In the genomic region with DNA sequence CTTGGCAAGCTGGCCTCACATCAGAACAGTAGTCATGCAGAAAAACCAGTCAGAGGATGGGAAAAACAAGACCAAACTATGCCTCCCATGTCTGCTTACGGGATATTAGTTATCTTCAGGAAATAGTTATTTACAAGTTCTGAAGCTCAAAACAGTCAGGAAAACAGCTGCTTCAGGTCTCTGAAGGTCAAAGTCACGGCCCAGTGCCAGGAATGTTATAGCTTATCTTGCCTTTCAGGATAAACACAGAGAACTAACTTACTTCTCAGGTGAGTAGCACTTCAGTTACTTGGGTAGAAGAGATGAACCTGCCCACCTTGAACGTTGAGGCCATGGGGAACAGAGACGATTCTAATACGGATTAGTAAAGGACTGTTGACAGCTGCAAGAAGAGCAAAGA, we compare ENCODE assay signal across 26 cellular contexts.
"Had no signal": no experiment of that assay in that cellular context is flagged by ENCODE, and none has a peak within 500 bp of the region (broad histone marks: within the 10 kb centered on the region; RNA-seq: fewer than 3 reads in every experiment).

No MANE protein-coding gene starts in this region.

- H3K27me3 ChIP-seq: cardiac muscle cell, dorsolateral prefrontal cortex, heart left ventricle, upper lobe of left lung had no signal

- H3K36me3 ChIP-seq: cardiac muscle cell, upper lobe of left lung had no signal

- H3K27ac ChIP-seq: cardiac muscle cell, coronary artery, heart left ventricle had no signal

- DNase-seq: activated CD4-positive, alpha-beta T cell treated with anti-CD3 and anti-CD28 coated beads for 36 hours; activated CD4-positive, CD25-positive, alpha-beta regulatory T cell; activated CD8-positive, alpha-beta memory T cell treated with anti-CD3 and anti-CD28 coated beads, Interleukin-2, amount 10 ng/mL, durations not matched to agents 7 days and 5 days; activated CD8-positive, alpha-beta T cell treated with anti-CD3 and anti-CD28 coated beads, Interleukin-2, amount 10 ng/mL, durations not matched to agents 7 days and 5 days; activated naive CD4-positive, alpha-beta T cell; activated T-cell treated with anti-CD3 and anti-CD28 coated beads, Interleukin-2, amount 50 U/mL, for 72 hours; aorta; cerebellar nuclear complex; dorsolateral prefrontal cortex; effector memory CD4-positive, alpha-beta T cell; heart left ventricle; left ventricle myocardium superior; mammary epithelial cell; midbrain; naive thymus-derived CD4-positive, alpha-beta T cell; nucleus accumbens; right cardiac atrium; stimulated activated CD4-positive, alpha-beta T cell treated with anti-CD3 and anti-CD28 coated beads, Interleukin-12 subunit alpha, Interleukin-12 subunit beta, amount 100 ng/mL, for 4 hours; stimulated activated CD4-positive, alpha-beta T cell treated with anti-CD3 and anti-CD28 coated beads, Interleukin-4, amount 100 ng/mL, for 1 hour; substantia nigra; T-helper 17 cell; upper lobe of left lung had no signal

- H3K4me3 ChIP-seq: cardiac muscle cell, coronary artery, dorsolateral prefrontal cortex, heart left ventricle, upper lobe of left lung had no signal

- ATAC-seq: activated CD4-positive, alpha-beta T cell treated with anti-CD3 and anti-CD28 coated beads for 36 hours; activated CD8-positive, alpha-beta memory T cell treated with anti-CD3 and anti-CD28 coated beads, Interleukin-2, amount 10 ng/mL, durations not matched to agents 7 days and 5 days; activated CD8-positive, alpha-beta T cell treated with anti-CD3 and anti-CD28 coated beads, Interleukin-2, amount 10 ng/mL, durations not matched to agents 7 days and 5 days; activated T-cell treated with anti-CD3 and anti-CD28 coated beads, Interleukin-2, amount 50 U/mL, for 72 hours; heart left ventricle; left ventricle myocardium superior; naive thymus-derived CD4-positive, alpha-beta T cell; right cardiac atrium; SK-N-SH treated with all-trans-retinoic acid at 6 μM for 48 hours; stimulated activated effector memory CD8-positive, alpha-beta T cell treated with anti-CD3 and anti-CD28 coated beads, Interleukin-12 subunit alpha, Interleukin-12 subunit beta, amount 100 ng/mL, for 72 hours; T-helper 17 cell had no signal
